ENCODE assay signal across 1 cellular context in the genomic region with DNA sequence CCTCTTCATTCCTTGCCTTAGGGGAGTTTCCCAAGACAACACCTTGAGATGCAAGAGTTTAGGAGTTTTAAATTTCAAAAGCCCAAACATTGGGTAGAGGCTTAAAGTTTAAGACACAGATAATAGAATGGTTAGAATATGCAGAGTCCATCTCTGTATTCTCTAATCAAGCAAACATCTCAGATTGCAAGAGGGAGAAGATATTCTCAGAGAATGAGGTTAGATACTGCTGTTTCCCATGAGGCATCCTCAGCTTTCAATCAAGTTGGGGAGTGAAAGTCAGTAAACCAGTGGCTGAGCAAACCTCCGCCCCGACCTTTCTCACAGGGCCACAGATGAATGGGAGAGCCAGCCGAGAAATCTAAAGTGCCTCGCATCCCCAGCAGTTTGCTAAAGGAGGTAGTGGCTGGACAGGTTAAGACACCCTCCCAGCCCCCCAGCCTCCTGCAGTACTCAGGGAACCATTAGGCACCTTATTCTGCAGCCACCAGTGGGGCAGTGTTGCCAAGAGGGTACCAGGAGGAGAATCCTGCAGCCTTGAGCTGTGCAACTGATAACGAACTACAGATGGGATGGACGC.
TF ChIP-seq lines count a peak whose summit lies in the region.

No MANE protein-coding gene starts in this region.

TF ChIP-seq in WTC11, 78 proteins besides CTCF, POLR2A, EP300 and RAD21 (continued from another document):
- TF ChIP-seq ERG (CRISPR knock-in tag; IDR thresholded peaks at IDR 0.05) = no peak
TF ChIP-seq in WTC11: peak in this region for 0.
